ENCODE assay signal across 1 cellular context in the genomic region with DNA sequence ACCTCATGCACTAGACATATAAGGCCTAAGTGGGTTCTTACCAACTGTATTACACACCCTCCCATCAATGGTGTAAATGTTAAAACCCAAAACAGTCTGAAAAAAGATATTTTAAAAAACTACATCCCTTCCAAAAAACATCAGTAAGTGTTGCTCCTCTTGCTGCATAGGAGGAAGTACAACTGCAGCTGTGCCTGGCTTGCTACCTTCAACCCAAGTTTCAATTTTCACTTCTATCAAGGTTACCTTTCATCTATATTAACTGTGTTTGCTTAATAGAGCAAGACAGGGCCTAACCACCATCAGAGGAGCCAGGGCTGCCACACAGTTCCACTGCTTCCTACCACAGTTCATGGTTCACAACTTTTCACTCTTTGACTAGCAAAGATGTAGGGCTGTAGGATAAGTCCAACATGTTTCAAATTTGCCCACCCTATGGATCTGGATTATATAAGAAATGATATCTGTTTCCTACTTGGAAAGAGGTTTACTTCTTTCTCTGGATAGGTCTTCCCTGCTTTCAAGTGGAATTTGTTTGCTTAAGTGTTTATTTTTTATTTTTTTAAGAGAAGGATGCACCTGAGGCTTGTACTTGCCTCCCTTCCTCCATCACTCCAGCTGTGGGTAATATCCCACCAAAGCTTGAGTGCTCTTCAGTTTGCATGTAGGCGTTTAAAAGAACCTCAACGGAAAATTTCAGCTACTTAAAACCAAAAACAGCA.
TF ChIP-seq lines count a peak whose summit lies in the region.

No MANE protein-coding gene starts in this region.

TF ChIP-seq in GM12878, 131 proteins besides CTCF, POLR2A, EP300 and RAD21 (continued from another document):
- peak; percentile 40; the same call in 1 of the 2 replicates for TF ChIP-seq SPI1 (IDR thresholded peaks at IDR 0.05; ENCODE audit: borderline replicate concordance, insufficient read depth, low read depth, low read length)
- TF ChIP-seq ATF2 (IDR thresholded peaks at IDR 0.05; ENCODE audit: low read length): peak; percentile 83; the same call in 1 of the 2 replicates
- 0 out of 2 replicates have a peak, but pooled peaks have one; percentile 36 for TF ChIP-seq ZNF24 (IDR thresholded peaks at IDR 0.05)
- no peak for TF ChIP-seq TAF1 (IDR thresholded peaks at IDR 0.05; ENCODE audit: borderline replicate concordance, low read depth, low read length)
- no peak for TF ChIP-seq EZH2 (IDR thresholded peaks at IDR 0.05; ENCODE audit: borderline replicate concordance, control insufficient read depth, low read depth, low read length)
- TF ChIP-seq CREM (IDR thresholded peaks at IDR 0.05; ENCODE audit: low read depth): peak; percentile 68
- TF ChIP-seq RELA (IDR thresholded peaks at IDR 0.05; ENCODE audit: borderline replicate concordance, partially characterized antibody): no peak
- TF ChIP-seq CHD2 (IDR thresholded peaks at IDR 0.05; ENCODE audit: borderline replicate concordance, low read depth, low read length): no peak; the same call in 1 of the 2 replicates
- TF ChIP-seq REST (IDR thresholded peaks at IDR 0.05; ENCODE audit: low read depth, low read length): no peak
- peak; percentile 64 for TF ChIP-seq NR2F1 (conservative IDR thresholded peaks at IDR 0.05)
- TF ChIP-seq KDM1A (IDR thresholded peaks at IDR 0.05; ENCODE audit: borderline replicate concordance): no peak
- TF ChIP-seq PBX3 (IDR thresholded peaks at IDR 0.05; ENCODE audit: insufficient replicate concordance, low read depth, low read length): no peak
- peak; percentile 52 for TF ChIP-seq KLF5 (IDR thresholded peaks at IDR 0.05; ENCODE audit: partially characterized antibody)
TF ChIP-seq in GM12878: peak in this region for 53.
